In the genomic region with DNA sequence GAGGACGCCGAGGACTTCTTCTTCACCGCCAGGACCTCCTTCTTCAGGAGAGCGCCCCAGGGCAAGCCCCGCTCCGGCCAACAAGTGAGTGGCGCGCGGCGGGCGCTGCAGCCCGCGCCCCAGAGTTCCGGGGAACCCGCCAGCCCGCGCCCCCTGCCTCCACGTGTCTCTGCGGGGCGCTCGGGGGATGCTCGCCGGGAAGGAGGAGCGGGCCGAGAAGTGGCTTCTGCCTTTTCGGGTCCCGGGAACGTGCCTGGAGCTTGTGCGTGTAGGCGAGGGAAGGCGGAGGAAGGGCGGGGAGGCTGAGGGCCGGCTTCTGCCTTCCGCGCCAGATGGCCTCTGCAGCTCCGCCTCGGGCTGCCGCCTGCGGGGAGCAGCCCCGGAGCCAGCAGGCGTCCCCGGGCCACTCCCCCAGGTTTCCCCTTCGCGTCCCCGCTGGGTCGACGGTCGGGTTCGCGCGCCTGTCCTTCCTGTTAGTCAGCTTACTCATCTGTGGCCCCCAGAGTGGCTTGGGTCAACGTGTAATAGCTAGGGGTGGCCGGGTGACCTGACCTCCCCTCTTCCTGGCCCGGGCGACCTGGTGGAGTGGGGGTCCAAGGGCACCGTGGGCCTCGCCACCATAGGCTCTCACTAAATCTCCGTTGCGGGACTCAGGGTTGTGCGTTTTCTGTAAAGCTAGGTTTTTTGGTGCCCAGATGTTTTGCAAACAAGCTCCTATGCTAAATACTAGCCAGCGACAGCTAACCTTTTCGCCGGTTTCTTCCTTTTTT, we compare ENCODE assay signal across 1 cellular context.
A peak's percentile ranks its signal among the peaks of the same experiment; 100 is the strongest.
TF ChIP-seq lines count a peak whose summit lies in the region.

No MANE protein-coding gene starts in this region.

TF ChIP-seq in K562, 482 proteins besides CTCF, POLR2A, EP300 and RAD21 (continued from another document and continues in another):
- TF ChIP-seq, protein P1, sequence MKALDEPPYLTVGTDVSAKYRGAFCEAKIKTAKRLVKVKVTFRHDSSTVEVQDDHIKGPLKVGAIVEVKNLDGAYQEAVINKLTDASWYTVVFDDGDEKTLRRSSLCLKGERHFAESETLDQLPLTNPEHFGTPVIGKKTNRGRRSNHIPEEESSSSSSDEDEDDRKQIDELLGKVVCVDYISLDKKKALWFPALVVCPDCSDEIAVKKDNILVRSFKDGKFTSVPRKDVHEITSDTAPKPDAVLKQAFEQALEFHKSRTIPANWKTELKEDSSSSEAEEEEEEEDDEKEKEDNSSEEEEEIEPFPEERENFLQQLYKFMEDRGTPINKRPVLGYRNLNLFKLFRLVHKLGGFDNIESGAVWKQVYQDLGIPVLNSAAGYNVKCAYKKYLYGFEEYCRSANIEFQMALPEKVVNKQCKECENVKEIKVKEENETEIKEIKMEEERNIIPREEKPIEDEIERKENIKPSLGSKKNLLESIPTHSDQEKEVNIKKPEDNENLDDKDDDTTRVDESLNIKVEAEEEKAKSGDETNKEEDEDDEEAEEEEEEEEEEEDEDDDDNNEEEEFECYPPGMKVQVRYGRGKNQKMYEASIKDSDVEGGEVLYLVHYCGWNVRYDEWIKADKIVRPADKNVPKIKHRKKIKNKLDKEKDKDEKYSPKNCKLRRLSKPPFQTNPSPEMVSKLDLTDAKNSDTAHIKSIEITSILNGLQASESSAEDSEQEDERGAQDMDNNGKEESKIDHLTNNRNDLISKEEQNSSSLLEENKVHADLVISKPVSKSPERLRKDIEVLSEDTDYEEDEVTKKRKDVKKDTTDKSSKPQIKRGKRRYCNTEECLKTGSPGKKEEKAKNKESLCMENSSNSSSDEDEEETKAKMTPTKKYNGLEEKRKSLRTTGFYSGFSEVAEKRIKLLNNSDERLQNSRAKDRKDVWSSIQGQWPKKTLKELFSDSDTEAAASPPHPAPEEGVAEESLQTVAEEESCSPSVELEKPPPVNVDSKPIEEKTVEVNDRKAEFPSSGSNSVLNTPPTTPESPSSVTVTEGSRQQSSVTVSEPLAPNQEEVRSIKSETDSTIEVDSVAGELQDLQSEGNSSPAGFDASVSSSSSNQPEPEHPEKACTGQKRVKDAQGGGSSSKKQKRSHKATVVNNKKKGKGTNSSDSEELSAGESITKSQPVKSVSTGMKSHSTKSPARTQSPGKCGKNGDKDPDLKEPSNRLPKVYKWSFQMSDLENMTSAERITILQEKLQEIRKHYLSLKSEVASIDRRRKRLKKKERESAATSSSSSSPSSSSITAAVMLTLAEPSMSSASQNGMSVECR (CRISPR knock-in tag; IDR thresholded peaks at IDR 0.05) = peak; percentile 89
- no peak for TF ChIP-seq COPS2 (conservative IDR thresholded peaks at IDR 0.05)
- TF ChIP-seq NR1H2 (CRISPR knock-in tag; IDR thresholded peaks at IDR 0.05) = no peak
- no peak for TF ChIP-seq ZNF324 (CRISPR knock-in tag; IDR thresholded peaks at IDR 0.05)
- no peak for TF ChIP-seq GATAD2B (IDR thresholded peaks at IDR 0.05; ENCODE audit: borderline replicate concordance)
- TF ChIP-seq, protein P2, sequence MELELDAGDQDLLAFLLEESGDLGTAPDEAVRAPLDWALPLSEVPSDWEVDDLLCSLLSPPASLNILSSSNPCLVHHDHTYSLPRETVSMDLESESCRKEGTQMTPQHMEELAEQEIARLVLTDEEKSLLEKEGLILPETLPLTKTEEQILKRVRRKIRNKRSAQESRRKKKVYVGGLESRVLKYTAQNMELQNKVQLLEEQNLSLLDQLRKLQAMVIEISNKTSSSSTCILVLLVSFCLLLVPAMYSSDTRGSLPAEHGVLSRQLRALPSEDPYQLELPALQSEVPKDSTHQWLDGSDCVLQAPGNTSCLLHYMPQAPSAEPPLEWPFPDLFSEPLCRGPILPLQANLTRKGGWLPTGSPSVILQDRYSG (tag; conservative IDR thresholded peaks at IDR 0.05; ENCODE audit: low read depth) = no peak
- TF ChIP-seq MAFG (tag; conservative IDR thresholded peaks at IDR 0.05) = no peak
- TF ChIP-seq, protein P3, sequence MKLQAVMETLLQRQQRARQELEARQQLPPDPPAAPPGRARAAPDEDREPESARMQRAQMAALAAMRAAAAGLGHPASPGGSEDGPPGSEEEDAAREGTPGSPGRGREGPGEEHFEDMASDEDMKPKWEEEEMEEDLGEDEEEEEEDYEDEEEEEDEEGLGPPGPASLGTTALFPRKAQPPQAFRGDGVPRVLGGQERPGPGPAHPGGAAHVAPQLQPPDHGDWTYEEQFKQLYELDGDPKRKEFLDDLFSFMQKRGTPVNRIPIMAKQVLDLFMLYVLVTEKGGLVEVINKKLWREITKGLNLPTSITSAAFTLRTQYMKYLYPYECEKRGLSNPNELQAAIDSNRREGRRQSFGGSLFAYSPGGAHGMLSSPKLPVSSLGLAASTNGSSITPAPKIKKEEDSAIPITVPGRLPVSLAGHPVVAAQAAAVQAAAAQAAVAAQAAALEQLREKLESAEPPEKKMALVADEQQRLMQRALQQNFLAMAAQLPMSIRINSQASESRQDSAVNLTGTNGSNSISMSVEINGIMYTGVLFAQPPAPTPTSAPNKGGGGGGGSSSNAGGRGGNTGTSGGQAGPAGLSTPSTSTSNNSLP (IDR thresholded peaks at IDR 0.05; ENCODE audit: borderline replicate concordance, low read depth, low read length) = no peak
- TF ChIP-seq ZNF23 (CRISPR knock-in tag; IDR thresholded peaks at IDR 0.05) = no peak
- peak; percentile 36; the same call in 1 of the 2 replicates for TF ChIP-seq ZNF431 (CRISPR knock-in tag; IDR thresholded peaks at IDR 0.05)
- no peak for TF ChIP-seq SREBF1 (IDR thresholded peaks at IDR 0.05; ENCODE audit: borderline replicate concordance, low read depth, low read length)
- TF ChIP-seq ZC3H4 (CRISPR knock-in tag; IDR thresholded peaks at IDR 0.05; ENCODE audit: borderline replicate concordance) = 0 out of 2 replicates have a peak, but pooled peaks have one; percentile 58
- TF ChIP-seq ATF7 (IDR thresholded peaks at IDR 0.05) = 0 out of 2 replicates have a peak, but pooled peaks have one; percentile 23
- TF ChIP-seq, protein P4, sequence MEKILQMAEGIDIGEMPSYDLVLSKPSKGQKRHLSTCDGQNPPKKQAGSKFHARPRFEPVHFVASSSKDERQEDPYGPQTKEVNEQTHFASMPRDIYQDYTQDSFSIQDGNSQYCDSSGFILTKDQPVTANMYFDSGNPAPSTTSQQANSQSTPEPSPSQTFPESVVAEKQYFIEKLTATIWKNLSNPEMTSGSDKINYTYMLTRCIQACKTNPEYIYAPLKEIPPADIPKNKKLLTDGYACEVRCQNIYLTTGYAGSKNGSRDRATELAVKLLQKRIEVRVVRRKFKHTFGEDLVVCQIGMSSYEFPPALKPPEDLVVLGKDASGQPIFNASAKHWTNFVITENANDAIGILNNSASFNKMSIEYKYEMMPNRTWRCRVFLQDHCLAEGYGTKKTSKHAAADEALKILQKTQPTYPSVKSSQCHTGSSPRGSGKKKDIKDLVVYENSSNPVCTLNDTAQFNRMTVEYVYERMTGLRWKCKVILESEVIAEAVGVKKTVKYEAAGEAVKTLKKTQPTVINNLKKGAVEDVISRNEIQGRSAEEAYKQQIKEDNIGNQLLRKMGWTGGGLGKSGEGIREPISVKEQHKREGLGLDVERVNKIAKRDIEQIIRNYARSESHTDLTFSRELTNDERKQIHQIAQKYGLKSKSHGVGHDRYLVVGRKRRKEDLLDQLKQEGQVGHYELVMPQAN (IDR thresholded peaks at IDR 0.05; ENCODE audit: borderline replicate concordance) = peak; percentile 86; the same call in 1 of the 2 replicates
- no peak for TF ChIP-seq ZNF57 (CRISPR knock-in tag; IDR thresholded peaks at IDR 0.05)
- TF ChIP-seq, protein P5, sequence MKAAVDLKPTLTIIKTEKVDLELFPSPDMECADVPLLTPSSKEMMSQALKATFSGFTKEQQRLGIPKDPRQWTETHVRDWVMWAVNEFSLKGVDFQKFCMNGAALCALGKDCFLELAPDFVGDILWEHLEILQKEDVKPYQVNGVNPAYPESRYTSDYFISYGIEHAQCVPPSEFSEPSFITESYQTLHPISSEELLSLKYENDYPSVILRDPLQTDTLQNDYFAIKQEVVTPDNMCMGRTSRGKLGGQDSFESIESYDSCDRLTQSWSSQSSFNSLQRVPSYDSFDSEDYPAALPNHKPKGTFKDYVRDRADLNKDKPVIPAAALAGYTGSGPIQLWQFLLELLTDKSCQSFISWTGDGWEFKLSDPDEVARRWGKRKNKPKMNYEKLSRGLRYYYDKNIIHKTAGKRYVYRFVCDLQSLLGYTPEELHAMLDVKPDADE (conservative IDR thresholded peaks at IDR 0.05; ENCODE audit: control insufficient read depth, low read depth, low read length) = peak; percentile 12; the same call in 1 of the 2 replicates
- TF ChIP-seq ZBTB7A (IDR thresholded peaks at IDR 0.05; ENCODE audit: borderline replicate concordance, control insufficient read depth, low read depth, low read length) = peak; percentile 47; the same call in 1 of the 2 replicates
- TF ChIP-seq STAT5B (CRISPR knock-in tag; IDR thresholded peaks at IDR 0.05) = no peak
- no peak for TF ChIP-seq TGIF2 (CRISPR knock-in tag; IDR thresholded peaks at IDR 0.05)
- no peak for TF ChIP-seq RBM22 (IDR thresholded peaks at IDR 0.05; ENCODE audit: low read depth, low read length, poor library complexity, severe bottlenecking)
- TF ChIP-seq SAP30 (IDR thresholded peaks at IDR 0.05; ENCODE audit: borderline replicate concordance, insufficient read depth, low read depth, low read length, poor library complexity, severe bottlenecking) = peak; percentile 70
- TF ChIP-seq ZKSCAN3 (CRISPR knock-in tag; IDR thresholded peaks at IDR 0.05) = no peak
- TF ChIP-seq PCBP2 (IDR thresholded peaks at IDR 0.05; ENCODE audit: low read depth, low read length, poor library complexity, severe bottlenecking) = no peak
- peak; percentile 4; the same call in 1 of the 2 replicates for TF ChIP-seq PHF8 (IDR thresholded peaks at IDR 0.05; ENCODE audit: borderline replicate concordance, low read length)
- TF ChIP-seq MED1 (CRISPR knock-in tag; IDR thresholded peaks at IDR 0.05; ENCODE audit: borderline replicate concordance) = no peak
- no peak for TF ChIP-seq TCF7 (IDR thresholded peaks at IDR 0.05; ENCODE audit: borderline replicate concordance)
- TF ChIP-seq U2AF1 (optimal IDR thresholded peaks at IDR 0.05; ENCODE audit: low read depth, low read length) = no peak
- TF ChIP-seq NFRKB (IDR thresholded peaks at IDR 0.05; ENCODE audit: low read depth) = no peak
- TF ChIP-seq ARID1B (IDR thresholded peaks at IDR 0.05) = peak; percentile 38; the same call in 1 of the 2 replicates
- TF ChIP-seq, protein P6, sequence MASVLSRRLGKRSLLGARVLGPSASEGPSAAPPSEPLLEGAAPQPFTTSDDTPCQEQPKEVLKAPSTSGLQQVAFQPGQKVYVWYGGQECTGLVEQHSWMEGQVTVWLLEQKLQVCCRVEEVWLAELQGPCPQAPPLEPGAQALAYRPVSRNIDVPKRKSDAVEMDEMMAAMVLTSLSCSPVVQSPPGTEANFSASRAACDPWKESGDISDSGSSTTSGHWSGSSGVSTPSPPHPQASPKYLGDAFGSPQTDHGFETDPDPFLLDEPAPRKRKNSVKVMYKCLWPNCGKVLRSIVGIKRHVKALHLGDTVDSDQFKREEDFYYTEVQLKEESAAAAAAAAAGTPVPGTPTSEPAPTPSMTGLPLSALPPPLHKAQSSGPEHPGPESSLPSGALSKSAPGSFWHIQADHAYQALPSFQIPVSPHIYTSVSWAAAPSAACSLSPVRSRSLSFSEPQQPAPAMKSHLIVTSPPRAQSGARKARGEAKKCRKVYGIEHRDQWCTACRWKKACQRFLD (CRISPR knock-in tag; IDR thresholded peaks at IDR 0.05) = no peak
- TF ChIP-seq, protein P7, sequence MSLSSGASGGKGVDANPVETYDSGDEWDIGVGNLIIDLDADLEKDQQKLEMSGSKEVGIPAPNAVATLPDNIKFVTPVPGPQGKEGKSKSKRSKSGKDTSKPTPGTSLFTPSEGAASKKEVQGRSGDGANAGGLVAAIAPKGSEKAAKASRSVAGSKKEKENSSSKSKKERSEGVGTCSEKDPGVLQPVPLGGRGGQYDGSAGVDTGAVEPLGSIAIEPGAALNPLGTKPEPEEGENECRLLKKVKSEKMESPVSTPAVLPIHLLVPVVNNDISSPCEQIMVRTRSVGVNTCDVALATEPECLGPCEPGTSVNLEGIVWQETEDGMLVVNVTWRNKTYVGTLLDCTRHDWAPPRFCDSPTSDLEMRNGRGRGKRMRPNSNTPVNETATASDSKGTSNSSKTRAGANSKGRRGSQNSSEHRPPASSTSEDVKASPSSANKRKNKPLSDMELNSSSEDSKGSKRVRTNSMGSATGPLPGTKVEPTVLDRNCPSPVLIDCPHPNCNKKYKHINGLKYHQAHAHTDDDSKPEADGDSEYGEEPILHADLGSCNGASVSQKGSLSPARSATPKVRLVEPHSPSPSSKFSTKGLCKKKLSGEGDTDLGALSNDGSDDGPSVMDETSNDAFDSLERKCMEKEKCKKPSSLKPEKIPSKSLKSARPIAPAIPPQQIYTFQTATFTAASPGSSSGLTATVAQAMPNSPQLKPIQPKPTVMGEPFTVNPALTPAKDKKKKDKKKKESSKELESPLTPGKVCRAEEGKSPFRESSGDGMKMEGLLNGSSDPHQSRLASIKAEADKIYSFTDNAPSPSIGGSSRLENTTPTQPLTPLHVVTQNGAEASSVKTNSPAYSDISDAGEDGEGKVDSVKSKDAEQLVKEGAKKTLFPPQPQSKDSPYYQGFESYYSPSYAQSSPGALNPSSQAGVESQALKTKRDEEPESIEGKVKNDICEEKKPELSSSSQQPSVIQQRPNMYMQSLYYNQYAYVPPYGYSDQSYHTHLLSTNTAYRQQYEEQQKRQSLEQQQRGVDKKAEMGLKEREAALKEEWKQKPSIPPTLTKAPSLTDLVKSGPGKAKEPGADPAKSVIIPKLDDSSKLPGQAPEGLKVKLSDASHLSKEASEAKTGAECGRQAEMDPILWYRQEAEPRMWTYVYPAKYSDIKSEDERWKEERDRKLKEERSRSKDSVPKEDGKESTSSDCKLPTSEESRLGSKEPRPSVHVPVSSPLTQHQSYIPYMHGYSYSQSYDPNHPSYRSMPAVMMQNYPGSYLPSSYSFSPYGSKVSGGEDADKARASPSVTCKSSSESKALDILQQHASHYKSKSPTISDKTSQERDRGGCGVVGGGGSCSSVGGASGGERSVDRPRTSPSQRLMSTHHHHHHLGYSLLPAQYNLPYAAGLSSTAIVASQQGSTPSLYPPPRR (CRISPR knock-in tag; IDR thresholded peaks at IDR 0.05; ENCODE audit: borderline replicate concordance) = no peak; the same call in 1 of the 2 replicates
- peak in 1 of 2 experiments; percentile 27; a peak in 1 of 4 replicates for TF ChIP-seq NRF1 (conservative IDR thresholded peaks at IDR 0.05 in 1 of 2, IDR thresholded peaks at IDR 0.05 in 1 of 2)
- TF ChIP-seq ZNF408 (CRISPR knock-in tag; IDR thresholded peaks at IDR 0.05; ENCODE audit: low read depth) = no peak
- no peak for TF ChIP-seq FOXA3 (CRISPR knock-in tag; conservative IDR thresholded peaks at IDR 0.05 in 1 of 2, IDR thresholded peaks at IDR 0.05 in 1 of 2)
- TF ChIP-seq, protein P8, sequence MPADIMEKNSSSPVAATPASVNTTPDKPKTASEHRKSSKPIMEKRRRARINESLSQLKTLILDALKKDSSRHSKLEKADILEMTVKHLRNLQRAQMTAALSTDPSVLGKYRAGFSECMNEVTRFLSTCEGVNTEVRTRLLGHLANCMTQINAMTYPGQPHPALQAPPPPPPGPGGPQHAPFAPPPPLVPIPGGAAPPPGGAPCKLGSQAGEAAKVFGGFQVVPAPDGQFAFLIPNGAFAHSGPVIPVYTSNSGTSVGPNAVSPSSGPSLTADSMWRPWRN (IDR thresholded peaks at IDR 0.05; ENCODE audit: low read depth) = no peak
- TF ChIP-seq POLR3G (IDR thresholded peaks at IDR 0.05; ENCODE audit: extremely low read depth, insufficient read length, insufficient replicate concordance) = no peak
- TF ChIP-seq YY1 (IDR thresholded peaks at IDR 0.05; ENCODE audit: borderline replicate concordance in 1 of 3, control insufficient read depth in 1 of 3, extremely low read depth in 1 of 3, insufficient read depth in 3 of 3, insufficient read length in 1 of 3, insufficient replicate concordance in 2 of 3, low read depth in 1 of 3, low read length in 2 of 3) = peak in 1 of 3 experiments; percentile 73
- no peak for TF ChIP-seq SPI1 (IDR thresholded peaks at IDR 0.05; ENCODE audit: borderline replicate concordance, low read depth, low read length)
